16 cellular contexts compared by ENCODE assay signal in genomic region chr17:32277284-32277683, GRCh38. TPM values are rescaled to one million over a fixed set of nuclear protein-coding genes. Genes with fewer than 3 reads are reported as not detected.
A peak's percentile ranks its signal among the peaks of the same experiment; 100 is the strongest.
DNase-seq lines count a peak whose midpoint lies in the region; ATAC-seq lines count a peak whose summit lies in the region.
"Had no signal": no experiment of that assay in that cellular context is flagged by ENCODE, and none has a peak within 500 bp of the region (broad histone marks: within the 10 kb centered on the region; RNA-seq: fewer than 3 reads in every experiment).

No MANE protein-coding gene starts in this region.

- intact Hi-C loops in left ventricle myocardium superior (cut with micrococcal nuclease) (no loop called here), Right ventricle myocardium inferior (cut with DNase I) (no loop called here)

- peak; percentile 42 for ATAC-seq in left ventricle myocardium superior
- no peak for ATAC-seq in Right ventricle myocardium inferior
- ATAC-seq in GM18502 (IDR thresholded peaks at IDR 0.05; ENCODE audit: poor library complexity, unreplicated experiment): no peak
- ATAC-seq: activated T-cell treated with anti-CD3 and anti-CD28 coated beads, Interleukin-2, amount 50 U/mL, for 72 hours had no signal

- no peak for DNase-seq in left ventricle myocardium superior
- no peak for DNase-seq in Right ventricle myocardium inferior (ENCODE audit: missing footprints)
- peak; percentile 60 for DNase-seq in amniotic epithelial cell (ENCODE audit: low read depth)
- peak; percentile 47 for DNase-seq in globus pallidus (ENCODE audit: low spot score)
- DNase-seq in activated CD4-positive, alpha-beta T cell treated with anti-CD3 and anti-CD28 coated beads, Interleukin-2, amount 50 U/mL, for 48 hours: no peak
- DNase-seq in HK-2 (ENCODE audit: unreplicated experiment): no peak
- DNase-seq in NCI-H1930 (lab: John Stamatoyannopoulos, UW): no peak
- DNase-seq: activated B cell treated with CpG ODN at 0.5 μM for 24 hours; activated T-cell treated with anti-CD3 and anti-CD28 coated beads, Interleukin-2, amount 50 U/mL, for 72 hours; DMS79 treated with DMSO at 0.1 percent for 48 hours; kidney glomerular epithelial cell; NCI-H524; SIG-M5; stimulated activated CD8-positive, alpha-beta memory T cell treated with anti-CD3 and anti-CD28 coated beads, Interleukin-4, amount 100 ng/mL, for 48 hours had no signal

RNA-seq across cellular contexts. Expression of gene RHBDL3, which starts 11.7 kb away (rescaled TPM):
- total RNA-seq in left ventricle myocardium superior: 3.1 TPM
- 3.4 TPM for total RNA-seq in Right ventricle myocardium inferior
- total RNA-seq: bronchial epithelial cell had no signal

Comparison
In these comparisons a context has a peak if more than half of its experiments do, and no peak if none do; other contexts are left out.
1. DNase-seq: peak in amniotic epithelial cell (single experiment) and globus pallidus (single experiment); none in left ventricle myocardium superior (single experiment), Right ventricle myocardium inferior (single experiment), activated CD4-positive, alpha-beta T cell treated with anti-CD3 and anti-CD28 coated beads, Interleukin-2, amount 50 U/mL, for 48 hours (0 of 2), HK-2 (single experiment) and NCI-H1930 (0 of 2).